ENCODE assay signal across 1 cellular context in the genomic region with DNA sequence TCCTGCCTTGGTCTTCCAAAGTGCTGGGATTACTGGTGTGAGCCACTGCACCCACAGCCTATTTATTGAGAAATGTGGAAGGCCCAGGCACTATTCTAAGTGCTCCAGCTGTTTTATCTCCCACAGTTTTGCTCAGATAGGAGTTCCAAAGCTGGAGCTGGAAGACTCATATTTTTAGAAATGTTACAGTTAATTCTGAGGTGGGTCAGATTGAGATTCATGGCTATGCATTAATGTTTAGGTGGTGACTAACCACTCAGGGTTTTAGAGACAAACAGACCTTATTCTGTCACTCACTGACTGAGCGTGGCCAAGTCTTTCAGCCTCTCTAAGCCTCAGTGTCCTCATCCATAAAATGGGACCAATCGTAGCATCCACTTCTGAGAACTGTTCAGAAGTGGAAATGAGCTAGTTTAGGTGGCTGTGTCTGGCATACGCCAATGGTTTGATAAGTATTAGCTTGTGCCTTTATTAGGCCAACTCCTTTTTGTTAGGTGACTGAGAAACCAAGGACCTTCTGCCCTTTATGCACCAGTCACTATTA.
TF ChIP-seq lines count a peak whose summit lies in the region.

No MANE protein-coding gene starts in this region.

TF ChIP-seq in SK-N-SH treated with all-trans-retinoic acid at 6 μM for 48 hours, 23 proteins besides CTCF, POLR2A, EP300 and RAD21 (continued from another document):
- TF ChIP-seq, protein P1, sequence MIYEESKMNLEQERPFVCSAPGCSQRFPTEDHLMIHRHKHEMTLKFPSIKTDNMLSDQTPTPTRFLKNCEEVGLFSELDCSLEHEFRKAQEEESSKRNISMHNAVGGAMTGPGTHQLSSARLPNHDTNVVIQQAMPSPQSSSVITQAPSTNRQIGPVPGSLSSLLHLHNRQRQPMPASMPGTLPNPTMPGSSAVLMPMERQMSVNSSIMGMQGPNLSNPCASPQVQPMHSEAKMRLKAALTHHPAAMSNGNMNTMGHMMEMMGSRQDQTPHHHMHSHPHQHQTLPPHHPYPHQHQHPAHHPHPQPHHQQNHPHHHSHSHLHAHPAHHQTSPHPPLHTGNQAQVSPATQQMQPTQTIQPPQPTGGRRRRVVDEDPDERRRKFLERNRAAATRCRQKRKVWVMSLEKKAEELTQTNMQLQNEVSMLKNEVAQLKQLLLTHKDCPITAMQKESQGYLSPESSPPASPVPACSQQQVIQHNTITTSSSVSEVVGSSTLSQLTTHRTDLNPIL (CRISPR knock-in tag; IDR thresholded peaks at IDR 0.05; ENCODE audit: low read depth): no peak
- TF ChIP-seq, protein P2, sequence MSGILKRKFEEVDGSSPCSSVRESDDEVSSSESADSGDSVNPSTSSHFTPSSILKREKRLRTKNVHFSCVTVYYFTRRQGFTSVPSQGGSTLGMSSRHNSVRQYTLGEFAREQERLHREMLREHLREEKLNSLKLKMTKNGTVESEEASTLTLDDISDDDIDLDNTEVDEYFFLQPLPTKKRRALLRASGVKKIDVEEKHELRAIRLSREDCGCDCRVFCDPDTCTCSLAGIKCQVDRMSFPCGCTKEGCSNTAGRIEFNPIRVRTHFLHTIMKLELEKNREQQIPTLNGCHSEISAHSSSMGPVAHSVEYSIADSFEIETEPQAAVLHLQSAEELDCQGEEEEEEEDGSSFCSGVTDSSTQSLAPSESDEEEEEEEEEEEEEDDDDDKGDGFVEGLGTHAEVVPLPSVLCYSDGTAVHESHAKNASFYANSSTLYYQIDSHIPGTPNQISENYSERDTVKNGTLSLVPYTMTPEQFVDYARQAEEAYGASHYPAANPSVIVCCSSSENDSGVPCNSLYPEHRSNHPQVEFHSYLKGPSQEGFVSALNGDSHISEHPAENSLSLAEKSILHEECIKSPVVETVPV (CRISPR knock-in tag; IDR thresholded peaks at IDR 0.05): no peak
- TF ChIP-seq TSHZ2 (CRISPR knock-in tag; IDR thresholded peaks at IDR 0.05) (no peak), ZNF8 (CRISPR knock-in tag; IDR thresholded peaks at IDR 0.05) (no peak), GLIS3 (CRISPR knock-in tag; IDR thresholded peaks at IDR 0.05) (no peak), OSR1 (CRISPR knock-in tag; IDR thresholded peaks at IDR 0.05) (no peak), POU6F1 (CRISPR knock-in tag; IDR thresholded peaks at IDR 0.05; ENCODE audit: borderline replicate concordance, low read depth) (no peak), TOX (CRISPR knock-in tag; IDR thresholded peaks at IDR 0.05; ENCODE audit: borderline replicate concordance) (no peak)
